Comparison of ENCODE assay signal across 8 cellular contexts in genomic region chr2:238947920-238948710, GRCh38.
A peak's percentile ranks its signal among the peaks of the same experiment; 100 is the strongest.
DNase-seq lines count a peak whose midpoint lies in the region; ATAC-seq and TF ChIP-seq lines count a peak whose summit lies in the region.

No MANE protein-coding gene starts in this region.

- no peaks in the 10 kb centered on the region for H3K36me3 ChIP-seq in IMR-90 (ENCODE audit: control insufficient read depth, insufficient read depth, low read length)
- no peaks in the 10 kb centered on the region for H3K36me3 ChIP-seq in prostate gland

- H3K9ac ChIP-seq in IMR-90 (ENCODE audit: low read depth, low read length), result no peak overlapping the region

- CTCF ChIA-PET in IMR-90 (lab: Yijun Ruan, JAX), result no interaction called here

- no peak overlapping the region for H3K4me3 ChIP-seq in IMR-90 (ENCODE audit: insufficient read depth, low read depth, low read length)
- H3K4me3 ChIP-seq in prostate gland, result no peak overlapping the region

- peak overlapping the region; percentile 81 for H2BK20ac ChIP-seq in IMR-90 (ENCODE audit: low read depth, low read length)

- peak overlapping the region; percentile 61; the same call in 1 of the 3 replicates for H2BK15ac ChIP-seq in IMR-90 (ENCODE audit: low read depth, low read length)

- no peak for TF ChIP-seq CTCF in IMR-90 (conservative IDR thresholded peaks at IDR 0.05; ENCODE audit: low read depth, low read length)
- no peak for TF ChIP-seq CTCF in prostate gland (IDR thresholded peaks at IDR 0.05)

- H4K8ac ChIP-seq in IMR-90 (ENCODE audit: low read depth in 2 of 2, low read length in 2 of 2), result peak overlapping the region in 1 of 2 experiments; percentile 72; a peak in 2 of 4 replicates

- peak overlapping the region; percentile 3; the same call in 1 of the 2 replicates for H3K18ac ChIP-seq in IMR-90 (ENCODE audit: low read depth, low read length)

- H2AK9ac ChIP-seq in IMR-90 (replicated peaks; ENCODE audit: low read depth, low read length, poor library complexity), result peak overlapping the region; percentile 79

- H3K4me2 ChIP-seq in IMR-90 (ENCODE audit: low read depth, low read length), result no peak overlapping the region

- intact Hi-C loops in IMR-90 (cut with micrococcal nuclease), result no loop called here
- intact Hi-C loops in prostate gland (cut with DNase I), result loop anchor here (5.0 to 10.0 kb wide), 2 partner anchors 101 to 163 kb away; partner anchors contain the start of gene TWIST2

- dilution Hi-C loops in IMR-90 (cut with HindIII; ENCODE audit: low sequenced_read_pairs, unreplicated experiment), result no loop called here

- H3K23ac ChIP-seq in IMR-90 (ENCODE audit: low read depth, low read length), result peak overlapping the region; percentile 19; the same call in 1 of the 2 replicates

- H3K4me1 ChIP-seq in IMR-90 (ENCODE audit: control insufficient read depth, insufficient read depth, low read length) (peaks cover 6% of the 10 kb centered on the region), prostate gland (replicated peaks) (no peaks in the 10 kb centered on the region)

- TF ChIP-seq RAD21 in IMR-90 (IDR thresholded peaks at IDR 0.05; ENCODE audit: low read length), result no peak

- no peak overlapping the region for H3K56ac ChIP-seq in IMR-90 (ENCODE audit: extremely low read depth, insufficient read depth, low read length)

- peak overlapping the region; percentile 64 for H2BK5ac ChIP-seq in IMR-90 (ENCODE audit: low read depth, low read length, poor library complexity, severe bottlenecking)

- peak overlapping the region; percentile 7; the same call in 1 of the 2 replicates for H4K5ac ChIP-seq in IMR-90 (ENCODE audit: low read depth, low read length)

- no peak for TF ChIP-seq POLR2A in IMR-90 (IDR thresholded peaks at IDR 0.05; ENCODE audit: low read depth, low read length)
- TF ChIP-seq POLR2A in prostate gland (IDR thresholded peaks at IDR 0.05), result no peak

- H2AK5ac ChIP-seq in IMR-90 (ENCODE audit: low read depth, low read length), result peak overlapping the region; percentile 91

- POLR2A ChIA-PET in IMR-90 (lab: Charles Lee; ENCODE audit: unreplicated experiment), result no interaction called here

- peak; percentile 76 for DNase-seq in ACHN
- peak; percentile 97 for DNase-seq in IMR-90
- DNase-seq in amniotic epithelial cell (ENCODE audit: low read depth), result peak; percentile 74
- DNase-seq in islet precursor cell, result peak; percentile 78
- DNase-seq in NCI-H1105 treated with DMSO at 0.1 percent for 48 hours (lab: John Stamatoyannopoulos, UW), result no peak
- no peak for DNase-seq in prostate gland (ENCODE audit: low spot score)
- no peak for DNase-seq in SK-N-DZ (ENCODE audit: low spot score)

- peak overlapping the region; percentile 76 for H3K4ac ChIP-seq in IMR-90 (ENCODE audit: low read depth, low read length)

- 18% methylated on average over 2 of the region's 10 CpGs; no CpG with 5 or more reads in 1 of the 2 experiments for WGBS in IMR-90 (ENCODE audit: extremely low coverage in 2 of 2, insufficient read length in 1 of 2), 2 experiments
- 66% methylated on average over 10 of the region's 10 CpGs for WGBS in prostate gland

- no peaks in the 10 kb centered on the region for H4K20me1 ChIP-seq in IMR-90 (ENCODE audit: insufficient read depth, low read length)

- peak overlapping the region; percentile 50; the same call in 1 of the 2 replicates for H4K91ac ChIP-seq in IMR-90 (ENCODE audit: insufficient read depth, low read depth, low read length)

- peaks cover 15% of the 10 kb centered on the region for H3K9me1 ChIP-seq in IMR-90 (ENCODE audit: insufficient read depth, low read length)

- H2AFZ ChIP-seq in IMR-90 (replicated peaks; ENCODE audit: low read length, poor library complexity), result peak overlapping the region; percentile 77

- peak overlapping the region; percentile 42 for H3K14ac ChIP-seq in IMR-90 (replicated peaks; ENCODE audit: low read depth, low read length)

- no TSS peak for BruUV-seq in IMR-90 (replicated peaks; lab: Mats Ljungman, UMichigan)

- no peaks in the 10 kb centered on the region for H3K27me3 ChIP-seq in IMR-90 (ENCODE audit: control insufficient read depth, insufficient read depth, low read length)
- no peaks in the 10 kb centered on the region for H3K27me3 ChIP-seq in prostate gland (replicated peaks; ENCODE audit: insufficient read depth)

- in situ Hi-C loops in ACHN (cut with HindIII; ENCODE audit: low pct_ligation_motif_present, low pct_unique_long_range_greater_than_20kb, low sequenced_read_pairs), result no loop called here
- in situ Hi-C loops in IMR-90 (cut with MboI; ENCODE audit: low sequenced_read_pairs), result no loop called here

- H3K9me3 ChIP-seq in IMR-90 (ENCODE audit: control insufficient read depth, insufficient read depth, low read length) (no peaks in the 10 kb centered on the region), prostate gland (no peaks in the 10 kb centered on the region)

- H3K79me1 ChIP-seq in IMR-90 (ENCODE audit: low read depth in 1 of 2, low read length in 2 of 2), result no peaks in the 10 kb centered on the region

- H2BK120ac ChIP-seq in IMR-90 (ENCODE audit: low read depth, low read length), result peak overlapping the region; percentile 91

- H3K27ac ChIP-seq in IMR-90 (ENCODE audit: insufficient read depth, low read length), result no peak overlapping the region; the same call in 1 of the 2 replicates
- H3K27ac ChIP-seq in prostate gland, result no peak overlapping the region

- ATAC-seq in IMR-90 (ENCODE audit: low read depth) (peak; percentile 84), GM21447 (IDR thresholded peaks at IDR 0.05; ENCODE audit: unreplicated experiment) (no peak)

TF ChIP-seq in IMR-90, 13 proteins besides CTCF, POLR2A, EP300 and RAD21:
- TF ChIP-seq NFE2L2 (IDR thresholded peaks at IDR 0.05; ENCODE audit: low read depth, low read length) (peak; percentile 41; the same call in 1 of the 2 replicates), BHLHE40 (IDR thresholded peaks at IDR 0.05; ENCODE audit: low read depth, low read length) (peak; percentile 43; the same call in 1 of the 2 replicates), MXI1 (IDR thresholded peaks at IDR 0.05; ENCODE audit: borderline replicate concordance, low read depth, low read length) (no peak), SMC3 (IDR thresholded peaks at IDR 0.05; ENCODE audit: low read depth, low read length) (no peak), CHD1 (IDR thresholded peaks at IDR 0.05; ENCODE audit: low read depth, low read length) (no peak), FOS (IDR thresholded peaks at IDR 0.05; ENCODE audit: low read depth, low read length) (peak; percentile 78), CEBPB (IDR thresholded peaks at IDR 0.05; ENCODE audit: low read depth, low read length) (peak; percentile 50; the same call in 1 of the 2 replicates), RCOR1 (IDR thresholded peaks at IDR 0.05; ENCODE audit: insufficient replicate concordance, low read length) (no peak), ELK1 (IDR thresholded peaks at IDR 0.05; ENCODE audit: borderline replicate concordance, low read depth, low read length) (no peak), MAFK (IDR thresholded peaks at IDR 0.05; ENCODE audit: low read depth, low read length) (no peak), MAZ (IDR thresholded peaks at IDR 0.05; ENCODE audit: borderline replicate concordance, low read depth, low read length) (peak; percentile 65), RFX5 (IDR thresholded peaks at IDR 0.05; ENCODE audit: low read depth, low read length) (no peak), USF2 (IDR thresholded peaks at IDR 0.05; ENCODE audit: low read depth, low read length) (no peak)

Comparison
In these comparisons a context has a peak if more than half of its experiments do, and no peak if none do; other contexts are left out.
1. DNase-seq: peak in ACHN (single experiment), IMR-90 (single experiment), amniotic epithelial cell (single experiment) and islet precursor cell (single experiment); none in NCI-H1105 treated with DMSO at 0.1 percent for 48 hours (single experiment), prostate gland (single experiment) and SK-N-DZ (single experiment).